Comparison of ENCODE assay signal across 1 cellular context in genomic region chr19:43668406-43669158, GRCh38.
TF ChIP-seq lines count a peak whose summit lies in the region.

No MANE protein-coding gene starts in this region.

TF ChIP-seq in GM23338, 12 proteins besides CTCF, POLR2A, EP300 and RAD21:
- TF ChIP-seq REST (IDR thresholded peaks at IDR 0.05; ENCODE audit: unreplicated experiment) (no peak), ZNF114 (CRISPR knock-in tag; IDR thresholded peaks at IDR 0.05) (no peak), POLR2AphosphoS5 (IDR thresholded peaks at IDR 0.05; ENCODE audit: low read depth) (peak; percentile 70)
